11 cellular contexts compared by ENCODE assay signal in genomic region chr19:7618771-7619510, GRCh38. TPM values are rescaled to one million over a fixed set of nuclear protein-coding genes. Genes with fewer than 3 reads are reported as not detected.
DNase-seq lines count a peak whose midpoint lies in the region; ATAC-seq and TF ChIP-seq lines count a peak whose summit lies in the region.
"Had no signal": no experiment of that assay in that cellular context is flagged by ENCODE, and none has a peak within 500 bp of the region (broad histone marks: within the 10 kb centered on the region; RNA-seq: fewer than 3 reads in every experiment).

No MANE protein-coding gene starts in this region.

- intact Hi-C loops in HCT116 (cut with micrococcal nuclease): no loop called here
- intact Hi-C loops in right cardiac atrium (cut with DNase I): no loop called here
- intact Hi-C loops in sciatic nerve (cut with DNase I): no loop called here
- intact Hi-C loops in A673 (cut with micrococcal nuclease; ENCODE audit: unreplicated experiment): no loop called here

- TF ChIP-seq POLR2A in HCT116 (IDR thresholded peaks at IDR 0.05; ENCODE audit: borderline replicate concordance, extremely low read depth, insufficient read depth, insufficient read length): no peak

- peaks cover 7% of the 10 kb centered on the region for H3K36me3 Mint-ChIP-seq in T-helper 17 cell (ENCODE audit: low read depth)

- H3K4me1 ChIP-seq in HCT116 (ENCODE audit: control insufficient read depth in 1 of 2, insufficient read depth in 2 of 2, low read length in 2 of 2) (peaks cover 0 to 6% of the 10 kb centered on the region in 2 experiments; a peak in 1 of 4 replicates), right cardiac atrium (ENCODE audit: control insufficient read depth, insufficient read depth, low read length) (no peaks in the 10 kb centered on the region), A673 (ENCODE audit: insufficient read depth, low read length, poor library complexity, severe bottlenecking) (no peaks in the 10 kb centered on the region)

- CTCF ChIA-PET in HCT116 (lab: Charles Lee): no interaction called here
- CTCF ChIA-PET in A673 (lab: Charles Lee): no interaction called here

- H3K4me3 Mint-ChIP-seq in T-helper 17 cell: peak overlapping the region; percentile 57
- H3K4me3 Mint-ChIP-seq: CD8-positive, alpha-beta memory T cell had no signal

- POLR2A ChIA-PET in HCT116 (lab: Charles Lee): no interaction called here
- POLR2A ChIA-PET in A673 (lab: Charles Lee; ENCODE audit: low non-redundant PET): no interaction called here

- H3K36me3 ChIP-seq in HCT116 (ENCODE audit: control insufficient read depth in 1 of 2, insufficient read depth in 2 of 2, low read length in 2 of 2) (peaks cover 5 to 14% of the 10 kb centered on the region in 2 experiments; a peak in 3 of 4 replicates), A673 (ENCODE audit: insufficient read depth, low read length, poor library complexity, severe bottlenecking) (peaks cover 23% of the 10 kb centered on the region)

- no peak overlapping the region for H2AFZ ChIP-seq in HCT116 (ENCODE audit: low read depth, low read length, poor library complexity, severe bottlenecking)

- no peaks in the 10 kb centered on the region for H3K79me2 ChIP-seq in HCT116 (ENCODE audit: insufficient read depth, low read length)

- TF ChIP-seq CTCF in HCT116 (IDR thresholded peaks at IDR 0.05 in 2 of 3, conservative IDR thresholded peaks at IDR 0.05 in 1 of 3; ENCODE audit: borderline replicate concordance in 1 of 3, insufficient read depth in 1 of 3, low read depth in 2 of 3, low read length in 2 of 3) (no peak), A673 (conservative IDR thresholded peaks at IDR 0.05; ENCODE audit: low read depth, low read length) (no peak)

- RAD21 ChIA-PET in HCT116 (lab: Charles Lee; ENCODE audit: low non-redundant PET in 1 of 2, low total read pairs in 2 of 2, uncharacterized antibody in 2 of 2, unreplicated experiment in 2 of 2): no interaction called here

- H3K4me3 ChIP-seq in HCT116 (replicated peaks in 1 of 2; ENCODE audit: low read depth in 1 of 2, low read length in 2 of 2): no peak overlapping the region
- H3K4me3 ChIP-seq in right cardiac atrium (ENCODE audit: low read length): no peak overlapping the region
- no peak overlapping the region for H3K4me3 ChIP-seq in A673 (ENCODE audit: low read depth, low read length, poor library complexity, severe bottlenecking)

- H3K27me3 Mint-ChIP-seq in T-helper 17 cell: no peaks in the 10 kb centered on the region
- H3K27me3 Mint-ChIP-seq: CD8-positive, alpha-beta memory T cell had no signal

- H3K9me3 ChIP-seq in HCT116 (ENCODE audit: control insufficient read depth in 1 of 2, insufficient read depth in 1 of 2, low read depth in 1 of 2, low read length in 2 of 2) (no peaks in the 10 kb centered on the region), T-helper 17 cell (ENCODE audit: control insufficient read depth, low read length, poor library complexity, severe bottlenecking) (no peaks in the 10 kb centered on the region), right cardiac atrium (ENCODE audit: control insufficient read depth, low read length) (no peaks in the 10 kb centered on the region), A673 (ENCODE audit: low read depth, low read length, poor library complexity, severe bottlenecking) (no peaks in the 10 kb centered on the region)

- TF ChIP-seq RAD21 in HCT116 (IDR thresholded peaks at IDR 0.05; ENCODE audit: low read depth): no peak

- BruUV-seq in HCT116 (replicated peaks; lab: Mats Ljungman, UMichigan) (no TSS peak), A673 (replicated peaks; lab: Mats Ljungman, UMichigan) (no TSS peak)

- H3K4me2 ChIP-seq in HCT116 (ENCODE audit: low read length): no peak overlapping the region

- H4K20me1 ChIP-seq in HCT116 (ENCODE audit: insufficient read depth): no peaks in the 10 kb centered on the region

- ATAC-seq in HCT116 (peak; percentile 21), T-helper 17 cell (no peak), right cardiac atrium (peak; percentile 5 to 26), sciatic nerve (peak; percentile 22), HG03460 (IDR thresholded peaks at IDR 0.05; ENCODE audit: unreplicated experiment) (no peak)

- H3K27me3 ChIP-seq in HCT116 (ENCODE audit: insufficient read depth, low read length) (no peaks in the 10 kb centered on the region), right cardiac atrium (ENCODE audit: control insufficient read depth, insufficient read depth) (no peaks in the 10 kb centered on the region), A673 (replicated peaks; ENCODE audit: insufficient read depth, low read depth, low read length, poor library complexity) (no peaks in the 10 kb centered on the region)

- no peak for DNase-seq in HCT116 (ENCODE audit: low read depth, low spot score)
- no peak for DNase-seq in T-helper 17 cell
- peak in 2 of 3 donors; percentile 58 to 62 for DNase-seq in right cardiac atrium
- no peak for DNase-seq in sciatic nerve (ENCODE audit: low spot score)
- no peak for DNase-seq in A673 (ENCODE audit: low spot score)
- DNase-seq in globus pallidus (ENCODE audit: low spot score): no peak
- DNase-seq in hippocampal formation (lab: John Stamatoyannopoulos, UW): no peak
- DNase-seq: CD8-positive, alpha-beta memory T cell; HCEC 1CT; NCI-H526 had no signal

- WGBS in right cardiac atrium: 78% methylated on average over 21 of the region's 21 CpGs

- peak overlapping the region; percentile 24; the same call in 1 of the 2 replicates for H3K27ac ChIP-seq in HCT116 (ENCODE audit: low read depth, low read length)
- H3K27ac ChIP-seq in right cardiac atrium (ENCODE audit: low read length): no peak overlapping the region
- no peak overlapping the region for H3K27ac ChIP-seq in A673 (ENCODE audit: low read depth, low read length, poor library complexity, severe bottlenecking)

- H3K4me1 Mint-ChIP-seq in T-helper 17 cell: no peaks in the 10 kb centered on the region
- H3K4me1 Mint-ChIP-seq: CD8-positive, alpha-beta memory T cell had no signal

- H3K9ac ChIP-seq in HCT116 (ENCODE audit: low read length): no peak overlapping the region

- peak overlapping the region; percentile 59 for H3K27ac Mint-ChIP-seq in T-helper 17 cell

- no peaks in the 10 kb centered on the region for H3K9me2 ChIP-seq in HCT116 (ENCODE audit: insufficient read depth)

TF ChIP-seq in HCT116, 20 proteins besides CTCF, POLR2A, EP300 and RAD21:
- TF ChIP-seq MAX (IDR thresholded peaks at IDR 0.05) (no peak), CEBPB (IDR thresholded peaks at IDR 0.05; ENCODE audit: low read depth) (no peak), POLR2AphosphoS5 (IDR thresholded peaks at IDR 0.05; ENCODE audit: low read depth, low read length) (peak; percentile 5; the same call in 1 of the 2 replicates)

RNA-seq across cellular contexts. Expression of gene XAB2, which starts 10.4 kb away (rescaled TPM):
- total RNA-seq in HCT116 (2021; ENCODE audit: unreplicated experiment) (103 TPM), T-helper 17 cell (10 to 100 TPM; 56.3 to 70.1 TPM), right cardiac atrium (10 to 100 TPM; 18.9 to 27.3 (median 26.0) TPM), sciatic nerve (34.0 TPM), A673 (2021) (46.8 and 50.4 TPM in 2 replicates)
- polyA plus RNA-seq in HCT116 (2012): 106 and 121 TPM in 2 replicates
- polyA plus RNA-seq in right cardiac atrium: 19.0 TPM

RNA-seq across cellular contexts. Expression of gene PET100, which starts 10.7 kb away (rescaled TPM):
- 126 TPM for total RNA-seq in HCT116 (2021; ENCODE audit: unreplicated experiment)
- polyA plus RNA-seq in HCT116 (2012): 57.2 and 88.5 TPM in 2 replicates
- 100 to 1,000 TPM; 106 to 109 TPM for total RNA-seq in T-helper 17 cell
- total RNA-seq in right cardiac atrium: 100 to 1,000 TPM; 136 to 194 (median 167) TPM
- polyA plus RNA-seq in right cardiac atrium: 191 TPM
- total RNA-seq in sciatic nerve: 95.1 TPM
- 129 and 130 TPM in 2 replicates for total RNA-seq in A673 (2021)

RNA-seq across cellular contexts. Expression of gene PCP2, which starts 14.6 kb away (rescaled TPM):
- total RNA-seq in HCT116 (2021; ENCODE audit: unreplicated experiment) (0.32 TPM), T-helper 17 cell (1 to 10 TPM; 2.0 to 9.1 TPM), right cardiac atrium (not detected), sciatic nerve (not detected), A673 (2021) (not detected in 2 replicates)
- polyA plus RNA-seq in HCT116 (2012): 0.56 and 0.72 TPM in 2 replicates
- polyA plus RNA-seq in right cardiac atrium: 0.34 TPM
- polyA plus RNA-seq: CD8-positive, alpha-beta memory T cell had no signal

RNA-seq across cellular contexts. Expression of gene STXBP2, which starts 18.0 kb away (rescaled TPM):
- 141 TPM for total RNA-seq in HCT116 (2021; ENCODE audit: unreplicated experiment)
- 144 and 186 TPM in 2 replicates for polyA plus RNA-seq in HCT116 (2012)
- total RNA-seq in T-helper 17 cell: 100 to 1,000 TPM; 256 to 274 TPM
- 10 to 100 TPM in 1 of 4 donors, 1 to 10 TPM in 3; 6.8 to 12.1 (median 9.2) TPM for total RNA-seq in right cardiac atrium
- 5.0 TPM for polyA plus RNA-seq in right cardiac atrium
- 30.1 TPM for total RNA-seq in sciatic nerve
- 49.8 and 60.0 TPM in 2 replicates for total RNA-seq in A673 (2021)

RNA-seq across cellular contexts. Expression of gene CAMSAP3, which starts 23.3 kb away (rescaled TPM):
- total RNA-seq in HCT116 (2021; ENCODE audit: unreplicated experiment): 24.0 TPM
- 16.1 and 17.3 TPM in 2 replicates for polyA plus RNA-seq in HCT116 (2012)
- under 1 TPM; 0.12 to 0.44 TPM for total RNA-seq in T-helper 17 cell
- under 1 TPM; 0.20 to 0.71 (median 0.38) TPM for total RNA-seq in right cardiac atrium
- polyA plus RNA-seq in right cardiac atrium: 0.29 TPM
- not detected for total RNA-seq in sciatic nerve
- 1.2 and 3.4 TPM in 2 replicates for total RNA-seq in A673 (2021)

Comparison
In these comparisons a context has a peak if more than half of its experiments do, and no peak if none do; other contexts are left out.
1. ATAC-seq: peak in HCT116 (single experiment), right cardiac atrium (2 of 2) and sciatic nerve (single experiment); none in T-helper 17 cell (single experiment) and HG03460 (single experiment).
2. DNase-seq: peak in right cardiac atrium (2 of 3); none in HCT116 (single experiment), T-helper 17 cell (0 of 3), sciatic nerve (single experiment), A673 (single experiment), globus pallidus (single experiment) and hippocampal formation (0 of 2).